1 cellular context compared by ENCODE assay signal in the genomic region with DNA sequence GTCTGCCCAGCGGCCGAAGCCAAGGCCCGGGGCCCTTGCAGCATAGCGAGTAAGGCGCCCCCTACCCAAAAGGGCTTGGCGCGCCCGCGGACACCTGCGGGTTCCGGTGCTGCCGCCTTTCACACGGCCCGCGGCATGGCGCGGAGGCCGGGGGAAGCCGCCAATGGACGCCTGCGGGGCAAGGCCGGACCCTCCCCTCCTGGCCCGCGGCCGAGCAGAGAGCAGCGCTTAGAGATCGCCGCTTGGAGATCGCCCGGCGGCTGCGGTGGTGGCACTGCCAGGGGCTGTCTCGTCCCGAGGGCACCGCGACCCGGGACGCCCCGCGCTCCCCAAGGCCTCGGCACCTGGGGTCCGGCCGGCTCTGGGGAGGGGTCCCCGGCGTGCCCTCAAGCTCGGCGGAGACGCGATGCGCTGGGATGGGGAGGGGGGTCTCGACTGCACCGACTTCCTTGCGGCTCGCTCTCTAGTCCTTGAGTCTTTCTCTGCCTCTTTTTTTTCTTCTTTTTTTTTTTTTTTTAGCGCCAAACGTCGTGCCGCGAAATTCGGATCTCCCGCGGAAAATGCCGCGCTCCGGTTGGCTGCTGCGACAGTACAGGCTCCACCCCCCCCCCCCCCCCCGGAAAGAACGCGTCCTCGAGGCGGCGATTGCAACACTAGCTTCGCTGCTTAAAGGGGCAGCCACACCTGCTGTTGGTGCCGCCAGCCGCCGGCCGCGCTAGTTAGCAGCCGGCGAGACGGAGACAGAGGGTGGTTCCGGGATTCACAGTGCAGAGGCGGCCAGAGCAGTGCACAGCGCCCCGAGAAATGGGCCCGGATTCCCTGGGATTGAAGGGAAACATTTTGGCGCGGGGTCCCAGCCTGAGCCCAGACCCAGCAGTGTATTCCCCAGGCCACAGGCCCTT.
TF ChIP-seq lines count a peak whose summit lies in the region.

Gene E2F2 (minus strand): TSS at position 484 of the 902 bp plus-strand sequence. CDS start 440 bp downstream, at position 44.

TF ChIP-seq in K562, 482 proteins besides CTCF, POLR2A, EP300 and RAD21 (continued from another document and continues in another):
- TF ChIP-seq THRA (IDR thresholded peaks at IDR 0.05) (no peak), DDX20 (tag; IDR thresholded peaks at IDR 0.05; ENCODE audit: low read depth) (no peak), MYBL2 (IDR thresholded peaks at IDR 0.05; ENCODE audit: low read depth) (peak; percentile 75; the same call in 1 of the 2 replicates), MYBL2 (CRISPR knock-in tag; IDR thresholded peaks at IDR 0.05; ENCODE audit: borderline replicate concordance) (no peak), FOXA3 (CRISPR knock-in tag; conservative IDR thresholded peaks at IDR 0.05 in 1 of 2, IDR thresholded peaks at IDR 0.05 in 1 of 2) (0 out of 4 replicates have a peak, but pooled peaks of 1 of the 2 experiments have one; percentile 0), DLX4 (CRISPR knock-in tag; IDR thresholded peaks at IDR 0.05) (no peak), SMAD4 (CRISPR knock-in tag; conservative IDR thresholded peaks at IDR 0.05) (peak; percentile 63; the same call in 1 of the 2 replicates), ZNF449 (CRISPR knock-in tag; IDR thresholded peaks at IDR 0.05) (no peak), IRF2 (CRISPR knock-in tag; IDR thresholded peaks at IDR 0.05) (no peak), CREM (IDR thresholded peaks at IDR 0.05; ENCODE audit: low read depth) (peak; percentile 81), SLC30A9 (CRISPR knock-in tag; IDR thresholded peaks at IDR 0.05) (no peak), KLF6 (CRISPR knock-in tag; IDR thresholded peaks at IDR 0.05; ENCODE audit: borderline replicate concordance) (no peak), TARDBP (IDR thresholded peaks at IDR 0.05) (no peak), ZNF512 (tag; IDR thresholded peaks at IDR 0.05) (no peak), PHB2 (IDR thresholded peaks at IDR 0.05; ENCODE audit: low read depth) (no peak), ZNF324 (CRISPR knock-in tag; IDR thresholded peaks at IDR 0.05) (no peak), ASH1L (IDR thresholded peaks at IDR 0.05; ENCODE audit: borderline replicate concordance, low read depth, partially characterized antibody) (no peak), RNF2 (IDR thresholded peaks at IDR 0.05) (0 out of 2 replicates have a peak, but pooled peaks have one; percentile 65), ZNF121 (CRISPR knock-in tag; conservative IDR thresholded peaks at IDR 0.05) (peak; percentile 95), ZNF184 (CRISPR knock-in tag; IDR thresholded peaks at IDR 0.05) (no peak), ZNF766 (CRISPR knock-in tag; conservative IDR thresholded peaks at IDR 0.05) (no peak), UBTF (IDR thresholded peaks at IDR 0.05; ENCODE audit: borderline replicate concordance in 1 of 2, low read depth in 2 of 2, low read length in 2 of 2) (peak; percentile 81 to 82; a peak in 2 of 4 replicates), RBM15 (IDR thresholded peaks at IDR 0.05; ENCODE audit: insufficient read depth, low read length) (no peak), JUND (IDR thresholded peaks at IDR 0.05; ENCODE audit: borderline replicate concordance, low read depth, low read length) (peak; percentile 70; the same call in 1 of the 2 replicates), JUND (tag; IDR thresholded peaks at IDR 0.05; ENCODE audit: borderline replicate concordance, low read depth, low read length) (no peak; the same call in 2 of the 3 replicates), RBM25 (IDR thresholded peaks at IDR 0.05; ENCODE audit: low read depth, low read length, severe bottlenecking) (peak; percentile 34), GATAD2B (IDR thresholded peaks at IDR 0.05; ENCODE audit: borderline replicate concordance) (peak; percentile 41; the same call in 1 of the 2 replicates), ELF1 (tag; IDR thresholded peaks at IDR 0.05) (peak; percentile 86), MCM5 (IDR thresholded peaks at IDR 0.05; ENCODE audit: low read depth) (no peak), SUPT5H (IDR thresholded peaks at IDR 0.05) (peak; percentile 69; the same call in 1 of the 2 replicates), NFIC (IDR thresholded peaks at IDR 0.05) (peak; percentile 66), ILK (tag; IDR thresholded peaks at IDR 0.05; ENCODE audit: borderline replicate concordance, low read depth) (no peak), HNRNPH1 (optimal IDR thresholded peaks at IDR 0.05; ENCODE audit: low read depth, low read length) (no peak), ZBTB17 (CRISPR knock-in tag; IDR thresholded peaks at IDR 0.05) (no peak), NR3C1 (CRISPR knock-in tag; IDR thresholded peaks at IDR 0.05) (peak; percentile 81), RBM22 (IDR thresholded peaks at IDR 0.05; ENCODE audit: low read depth, low read length, poor library complexity, severe bottlenecking) (peak; percentile 8), ETS2 (tag; IDR thresholded peaks at IDR 0.05; ENCODE audit: borderline replicate concordance, poor library complexity, severe bottlenecking) (no peak), ZNF551 (CRISPR knock-in tag; IDR thresholded peaks at IDR 0.05) (no peak), ARNT (IDR thresholded peaks at IDR 0.05) (no peak; a peak in 1 of 4 replicates)
- TF ChIP-seq, protein P1, sequence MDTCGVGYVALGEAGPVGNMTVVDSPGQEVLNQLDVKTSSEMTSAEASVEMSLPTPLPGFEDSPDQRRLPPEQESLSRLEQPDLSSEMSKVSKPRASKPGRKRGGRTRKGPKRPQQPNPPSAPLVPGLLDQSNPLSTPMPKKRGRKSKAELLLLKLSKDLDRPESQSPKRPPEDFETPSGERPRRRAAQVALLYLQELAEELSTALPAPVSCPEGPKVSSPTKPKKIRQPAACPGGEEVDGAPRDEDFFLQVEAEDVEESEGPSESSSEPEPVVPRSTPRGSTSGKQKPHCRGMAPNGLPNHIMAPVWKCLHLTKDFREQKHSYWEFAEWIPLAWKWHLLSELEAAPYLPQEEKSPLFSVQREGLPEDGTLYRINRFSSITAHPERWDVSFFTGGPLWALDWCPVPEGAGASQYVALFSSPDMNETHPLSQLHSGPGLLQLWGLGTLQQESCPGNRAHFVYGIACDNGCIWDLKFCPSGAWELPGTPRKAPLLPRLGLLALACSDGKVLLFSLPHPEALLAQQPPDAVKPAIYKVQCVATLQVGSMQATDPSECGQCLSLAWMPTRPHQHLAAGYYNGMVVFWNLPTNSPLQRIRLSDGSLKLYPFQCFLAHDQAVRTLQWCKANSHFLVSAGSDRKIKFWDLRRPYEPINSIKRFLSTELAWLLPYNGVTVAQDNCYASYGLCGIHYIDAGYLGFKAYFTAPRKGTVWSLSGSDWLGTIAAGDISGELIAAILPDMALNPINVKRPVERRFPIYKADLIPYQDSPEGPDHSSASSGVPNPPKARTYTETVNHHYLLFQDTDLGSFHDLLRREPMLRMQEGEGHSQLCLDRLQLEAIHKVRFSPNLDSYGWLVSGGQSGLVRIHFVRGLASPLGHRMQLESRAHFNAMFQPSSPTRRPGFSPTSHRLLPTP (IDR thresholded peaks at IDR 0.05; ENCODE audit: borderline replicate concordance, extremely low read depth, insufficient read length): no peak
- TF ChIP-seq, protein P2, sequence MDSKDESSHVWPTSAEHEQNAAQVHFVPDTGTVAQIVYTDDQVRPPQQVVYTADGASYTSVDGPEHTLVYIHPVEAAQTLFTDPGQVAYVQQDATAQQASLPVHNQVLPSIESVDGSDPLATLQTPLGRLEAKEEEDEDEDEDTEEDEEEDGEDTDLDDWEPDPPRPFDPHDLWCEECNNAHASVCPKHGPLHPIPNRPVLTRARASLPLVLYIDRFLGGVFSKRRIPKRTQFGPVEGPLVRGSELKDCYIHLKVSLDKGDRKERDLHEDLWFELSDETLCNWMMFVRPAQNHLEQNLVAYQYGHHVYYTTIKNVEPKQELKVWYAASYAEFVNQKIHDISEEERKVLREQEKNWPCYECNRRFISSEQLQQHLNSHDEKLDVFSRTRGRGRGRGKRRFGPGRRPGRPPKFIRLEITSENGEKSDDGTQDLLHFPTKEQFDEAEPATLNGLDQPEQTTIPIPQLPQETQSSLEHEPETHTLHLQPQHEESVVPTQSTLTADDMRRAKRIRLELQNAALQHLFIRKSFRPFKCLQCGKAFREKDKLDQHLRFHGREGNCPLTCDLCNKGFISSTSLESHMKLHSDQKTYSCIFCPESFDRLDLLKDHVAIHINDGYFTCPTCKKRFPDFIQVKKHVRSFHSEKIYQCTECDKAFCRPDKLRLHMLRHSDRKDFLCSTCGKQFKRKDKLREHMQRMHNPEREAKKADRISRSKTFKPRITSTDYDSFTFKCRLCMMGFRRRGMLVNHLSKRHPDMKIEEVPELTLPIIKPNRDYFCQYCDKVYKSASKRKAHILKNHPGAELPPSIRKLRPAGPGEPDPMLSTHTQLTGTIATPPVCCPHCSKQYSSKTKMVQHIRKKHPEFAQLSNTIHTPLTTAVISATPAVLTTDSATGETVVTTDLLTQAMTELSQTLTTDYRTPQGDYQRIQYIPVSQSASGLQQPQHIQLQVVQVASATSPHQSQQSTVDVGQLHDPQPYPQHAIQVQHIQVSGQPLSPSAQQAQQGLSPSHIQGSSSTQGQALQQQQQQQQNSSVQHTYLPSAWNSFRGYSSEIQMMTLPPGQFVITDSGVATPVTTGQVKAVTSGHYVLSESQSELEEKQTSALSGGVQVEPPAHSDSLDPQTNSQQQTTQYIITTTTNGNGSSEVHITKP (IDR thresholded peaks at IDR 0.05; ENCODE audit: partially characterized antibody): no peak
- TF ChIP-seq, protein P3, sequence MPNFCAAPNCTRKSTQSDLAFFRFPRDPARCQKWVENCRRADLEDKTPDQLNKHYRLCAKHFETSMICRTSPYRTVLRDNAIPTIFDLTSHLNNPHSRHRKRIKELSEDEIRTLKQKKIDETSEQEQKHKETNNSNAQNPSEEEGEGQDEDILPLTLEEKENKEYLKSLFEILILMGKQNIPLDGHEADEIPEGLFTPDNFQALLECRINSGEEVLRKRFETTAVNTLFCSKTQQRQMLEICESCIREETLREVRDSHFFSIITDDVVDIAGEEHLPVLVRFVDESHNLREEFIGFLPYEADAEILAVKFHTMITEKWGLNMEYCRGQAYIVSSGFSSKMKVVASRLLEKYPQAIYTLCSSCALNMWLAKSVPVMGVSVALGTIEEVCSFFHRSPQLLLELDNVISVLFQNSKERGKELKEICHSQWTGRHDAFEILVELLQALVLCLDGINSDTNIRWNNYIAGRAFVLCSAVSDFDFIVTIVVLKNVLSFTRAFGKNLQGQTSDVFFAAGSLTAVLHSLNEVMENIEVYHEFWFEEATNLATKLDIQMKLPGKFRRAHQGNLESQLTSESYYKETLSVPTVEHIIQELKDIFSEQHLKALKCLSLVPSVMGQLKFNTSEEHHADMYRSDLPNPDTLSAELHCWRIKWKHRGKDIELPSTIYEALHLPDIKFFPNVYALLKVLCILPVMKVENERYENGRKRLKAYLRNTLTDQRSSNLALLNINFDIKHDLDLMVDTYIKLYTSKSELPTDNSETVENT (CRISPR knock-in tag; IDR thresholded peaks at IDR 0.05): no peak
